In genomic region chr19:16018106-16018755, GRCh38 we compare ENCODE assay signal across 21 cellular contexts. TPM values are rescaled to one million over a fixed set of nuclear protein-coding genes. Genes with fewer than 3 reads are reported as not detected.
DNase-seq lines count a peak whose midpoint lies in the region; ATAC-seq and TF ChIP-seq lines count a peak whose summit lies in the region.
"Had no signal": no experiment of that assay in that cellular context is flagged by ENCODE, and none has a peak within 500 bp of the region (broad histone marks: within the 10 kb centered on the region; RNA-seq: fewer than 3 reads in every experiment).

No MANE protein-coding gene starts in this region.

- no peaks in the 10 kb centered on the region for H4K20me1 ChIP-seq in SK-N-SH (ENCODE audit: insufficient read depth)

- H3K27me3 Mint-ChIP-seq in activated naive CD4-positive, alpha-beta T cell treated with anti-CD3 and anti-CD28 coated beads, Interleukin-2, amount 50 U/mL, for 24 hours, result no peaks in the 10 kb centered on the region
- H3K27me3 Mint-ChIP-seq in activated naive CD4-positive, alpha-beta T cell treated with anti-CD3 and anti-CD28 coated beads for 36 hours (ENCODE audit: low read depth), result no peaks in the 10 kb centered on the region
- H3K27me3 Mint-ChIP-seq in endodermal cell (ENCODE audit: insufficient read depth), result no peaks in the 10 kb centered on the region
- H3K27me3 Mint-ChIP-seq: B cell had no signal

- H3F3A ChIP-seq in SK-N-SH (replicated peaks; ENCODE audit: insufficient read depth), result no peaks in the 10 kb centered on the region

- no peak for TF ChIP-seq EP300 in SK-N-SH (IDR thresholded peaks at IDR 0.05; ENCODE audit: borderline replicate concordance in 1 of 2, low read depth in 1 of 2, low read length in 1 of 2)

- H2AFZ ChIP-seq in SK-N-SH (ENCODE audit: low read depth), result no peak overlapping the region

- H3K27ac ChIP-seq in SK-N-SH (ENCODE audit: low read depth in 2 of 2, low read length in 1 of 2), result no peak overlapping the region
- H3K27ac ChIP-seq in endodermal cell (ENCODE audit: low read depth, low read length), result no peak overlapping the region
- H3K27ac ChIP-seq: 22Rv1, C4-2B had no signal

- H3K9me3 ChIP-seq in SK-N-SH (no peaks in the 10 kb centered on the region), endodermal cell (ENCODE audit: control insufficient read depth, low read length) (no peaks in the 10 kb centered on the region)

- DNase-seq in SK-N-SH (peak; percentile 7), endodermal cell (peak; percentile 40), sciatic nerve (ENCODE audit: low spot score) (peak; percentile 41), NCI-H2171 treated with DMSO at 0.1 percent for 48 hours (lab: John Stamatoyannopoulos, UW) (no peak), foreskin melanocyte (no peak)
- DNase-seq in activated naive CD4-positive, alpha-beta T cell treated with anti-CD3 and anti-CD28 coated beads for 36 hours, result no peak
- DNase-seq: Calu3, Kasumi-1, NCI-H1092 treated with DMSO at 0.1 percent for 48 hours, NCI-H1436, NCI-H187, NCI-H2081 treated with DMSO at 0.1 percent for 48 hours, NCI-H446, NCI-H524 treated with DMSO at 0.1 percent for 48 hours, NCI-H774, SIG-M5 had no signal

- H3K79me2 ChIP-seq in SK-N-SH (ENCODE audit: insufficient read depth), result no peaks in the 10 kb centered on the region

- H3K4me2 ChIP-seq in SK-N-SH, result no peak overlapping the region

- H3K27ac Mint-ChIP-seq in activated naive CD4-positive, alpha-beta T cell treated with anti-CD3 and anti-CD28 coated beads, Interleukin-2, amount 50 U/mL, for 24 hours, result peak overlapping the region; percentile 37
- H3K27ac Mint-ChIP-seq in activated naive CD4-positive, alpha-beta T cell treated with anti-CD3 and anti-CD28 coated beads for 36 hours, result no peak overlapping the region
- H3K27ac Mint-ChIP-seq in endodermal cell, result no peak overlapping the region
- H3K27ac Mint-ChIP-seq: B cell had no signal

- H3K4me1 Mint-ChIP-seq in activated naive CD4-positive, alpha-beta T cell treated with anti-CD3 and anti-CD28 coated beads, Interleukin-2, amount 50 U/mL, for 24 hours, result no peaks in the 10 kb centered on the region
- no peaks in the 10 kb centered on the region for H3K4me1 Mint-ChIP-seq in activated naive CD4-positive, alpha-beta T cell treated with anti-CD3 and anti-CD28 coated beads for 36 hours (ENCODE audit: low read depth)
- H3K4me1 Mint-ChIP-seq in endodermal cell, result no peaks in the 10 kb centered on the region
- H3K4me1 Mint-ChIP-seq: B cell had no signal

- H3K27me3 ChIP-seq in SK-N-SH (ENCODE audit: insufficient read depth), result no peaks in the 10 kb centered on the region; the same call in 1 of the 2 replicates
- H3K27me3 ChIP-seq in endodermal cell (ENCODE audit: control insufficient read depth, insufficient read depth, low read length, poor library complexity, severe bottlenecking), result no peaks in the 10 kb centered on the region

- H3K4me3 Mint-ChIP-seq in activated naive CD4-positive, alpha-beta T cell treated with anti-CD3 and anti-CD28 coated beads, Interleukin-2, amount 50 U/mL, for 24 hours, result no peak overlapping the region
- no peak overlapping the region for H3K4me3 Mint-ChIP-seq in activated naive CD4-positive, alpha-beta T cell treated with anti-CD3 and anti-CD28 coated beads for 36 hours
- H3K4me3 Mint-ChIP-seq in endodermal cell, result no peak overlapping the region
- H3K4me3 Mint-ChIP-seq: B cell had no signal

- H3K36me3 Mint-ChIP-seq in activated naive CD4-positive, alpha-beta T cell treated with anti-CD3 and anti-CD28 coated beads, Interleukin-2, amount 50 U/mL, for 24 hours, result no peaks in the 10 kb centered on the region
- no peaks in the 10 kb centered on the region for H3K36me3 Mint-ChIP-seq in activated naive CD4-positive, alpha-beta T cell treated with anti-CD3 and anti-CD28 coated beads for 36 hours (ENCODE audit: low read depth)
- H3K36me3 Mint-ChIP-seq in endodermal cell (ENCODE audit: low read depth), result no peaks in the 10 kb centered on the region

- ATAC-seq in SK-N-SH treated with all-trans-retinoic acid at 6 μM for 48 hours (no peak), sciatic nerve (no peak)

- H3K4me1 ChIP-seq in SK-N-SH (ENCODE audit: control insufficient read depth in 1 of 2, insufficient read depth in 2 of 2, low read depth in 1 of 2, low read length in 1 of 2) (no peaks in the 10 kb centered on the region), endodermal cell (ENCODE audit: control insufficient read depth, insufficient read depth, low read length) (no peaks in the 10 kb centered on the region)

- CTCF ChIA-PET in SK-N-SH (lab: Yijun Ruan, JAX), result no interaction called here
- CTCF ChIA-PET in activated naive CD4-positive, alpha-beta T cell treated with anti-CD3 and anti-CD28 coated beads for 36 hours (lab: Charles Lee), result no interaction called here

- H3K36me3 ChIP-seq in SK-N-SH (replicated peaks in 1 of 2; ENCODE audit: control insufficient read depth in 1 of 2, insufficient read depth in 2 of 2, low read length in 1 of 2) (no peaks in the 10 kb centered on the region), endodermal cell (ENCODE audit: control insufficient read depth, insufficient read depth, low read length) (no peaks in the 10 kb centered on the region)

- no peak for TF ChIP-seq RAD21 in SK-N-SH (IDR thresholded peaks at IDR 0.05; ENCODE audit: low read length)

- no peak for TF ChIP-seq CTCF in SK-N-SH (IDR thresholded peaks at IDR 0.05)
- TF ChIP-seq CTCF in endodermal cell (conservative IDR thresholded peaks at IDR 0.05), result no peak

- intact Hi-C loops in activated naive CD4-positive, alpha-beta T cell treated with anti-CD3 and anti-CD28 coated beads for 36 hours (cut with micrococcal nuclease), result no loop called here
- intact Hi-C loops in sciatic nerve (cut with DNase I), result no loop called here

- POLR2A ChIA-PET in SK-N-SH (lab: Yijun Ruan, JAX), result no interaction called here

- H3K4me3 ChIP-seq in SK-N-SH (ENCODE audit: low read depth in 2 of 2, low read length in 1 of 2) (no peak overlapping the region), endodermal cell (ENCODE audit: low read length) (no peak overlapping the region)

- no peaks in the 10 kb centered on the region for H3K9me2 ChIP-seq in SK-N-SH

- H3K9ac ChIP-seq in SK-N-SH, result no peak overlapping the region
- H3K9ac ChIP-seq in endodermal cell (ENCODE audit: extremely low read depth, low read length, poor library complexity, severe bottlenecking), result no peak overlapping the region

- WGBS in SK-N-SH (ENCODE audit: low lambda C conversion rate), result 61% methylated on average over 10 of the region's 17 CpGs
- 76 to 83% methylated on average over 11 to 17 of the region's 17 CpGs for WGBS in endodermal cell (ENCODE audit: insufficient coverage in 1 of 2, insufficient read length in 1 of 2), 2 experiments

- no peaks in the 10 kb centered on the region for H3K9me3 Mint-ChIP-seq in activated naive CD4-positive, alpha-beta T cell treated with anti-CD3 and anti-CD28 coated beads, Interleukin-2, amount 50 U/mL, for 24 hours
- H3K9me3 Mint-ChIP-seq in activated naive CD4-positive, alpha-beta T cell treated with anti-CD3 and anti-CD28 coated beads for 36 hours, result no peaks in the 10 kb centered on the region
- peaks cover 93% of the 10 kb centered on the region for H3K9me3 Mint-ChIP-seq in endodermal cell

TF ChIP-seq in SK-N-SH, 30 proteins besides CTCF, POLR2A, EP300 and RAD21:
- TF ChIP-seq IRF3 (IDR thresholded peaks at IDR 0.05; ENCODE audit: low read depth, low read length), result no peak

TF ChIP-seq in SK-N-SH treated with all-trans-retinoic acid at 6 μM for 48 hours, 23 proteins besides CTCF, POLR2A, EP300 and RAD21:
- no peak for TF ChIP-seq PPARA (CRISPR knock-in tag; IDR thresholded peaks at IDR 0.05; ENCODE audit: borderline replicate concordance)

RNA-seq across cellular contexts. Expression of gene TPM4, which starts 58.1 kb away (rescaled TPM):
- polyA plus RNA-seq in SK-N-SH (2012; rRNA removed), result 415 and 440 TPM in 2 replicates
- 478 and 600 TPM in 2 replicates for polyA plus RNA-seq in SK-N-SH (2012; cell fraction: cytosol; rRNA removed)
- polyA plus RNA-seq in SK-N-SH (2012; cell fraction: nucleus; rRNA removed), result 280 and 324 TPM in 2 replicates
- total RNA-seq in activated naive CD4-positive, alpha-beta T cell treated with anti-CD3 and anti-CD28 coated beads for 36 hours, result 100 to 1,000 TPM; 240 to 254 TPM
- total RNA-seq in endodermal cell (100 to 1,000 TPM; 387 to 437 TPM), sciatic nerve (543 TPM)
- 485 TPM for polyA plus RNA-seq in endodermal cell (2013, experiment 1 of 2)
- 534 TPM for polyA plus RNA-seq in endodermal cell (2013, experiment 2 of 2)

Comparison
In these comparisons a context has a peak if more than half of its experiments do, and no peak if none do; other contexts are left out.
1. DNase-seq: peak in SK-N-SH (single experiment), endodermal cell (single experiment) and sciatic nerve (single experiment); none in activated naive CD4-positive, alpha-beta T cell treated with anti-CD3 and anti-CD28 coated beads for 36 hours (single experiment), NCI-H2171 treated with DMSO at 0.1 percent for 48 hours (single experiment) and foreskin melanocyte (single experiment).